16 cellular contexts compared by ENCODE assay signal in the genomic region with DNA sequence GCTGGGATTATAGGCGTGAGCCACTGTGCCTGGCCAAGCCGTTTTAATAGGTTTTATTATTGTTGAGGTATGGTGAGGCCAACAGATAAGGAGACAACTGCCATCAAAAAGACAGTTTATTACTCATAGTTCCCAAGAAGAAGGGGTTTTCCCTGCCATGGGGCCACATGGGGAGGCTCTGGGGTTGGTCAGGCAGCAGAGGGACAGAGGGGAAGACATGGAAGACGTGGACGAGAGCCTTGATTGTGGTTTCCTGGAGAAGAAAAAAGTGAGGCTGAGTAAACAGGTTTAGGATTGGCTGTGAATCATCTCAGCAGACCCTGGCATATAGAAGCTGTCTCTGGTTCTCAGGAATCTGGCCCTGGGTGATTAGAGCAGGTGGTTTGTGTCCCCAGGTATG.
"Had no signal": no experiment of that assay in that cellular context is flagged by ENCODE, and none has a peak within 500 bp of the region (broad histone marks: within the 10 kb centered on the region; RNA-seq: fewer than 3 reads in every experiment).

No MANE protein-coding gene starts in this region.

- H3K27ac ChIP-seq: ascending aorta, heart left ventricle, left ventricle myocardium inferior, neural progenitor cell, prostate gland, skin epidermis, thyroid gland had no signal

- H3K9me3 Mint-ChIP-seq: activated B cell treated with CpG ODN at 0.5 μM for 24 hours; activated naive CD4-positive, alpha-beta T cell treated with anti-CD3 and anti-CD28 coated beads, Interleukin-2, amount 10 ng/mL, durations not matched to agents 7 days and 5 days; naive B cell; neural progenitor cell had no signal

- DNase-seq: activated B cell treated with CpG ODN at 0.5 μM for 24 hours; activated CD4-positive, alpha-beta T cell treated with anti-CD3 and anti-CD28 coated beads, Interleukin-2, amount 50 U/mL, for 1 hour; activated naive CD4-positive, alpha-beta T cell treated with anti-CD3 and anti-CD28 coated beads, Interleukin-2, amount 10 ng/mL, durations not matched to agents 7 days and 5 days; cerebellar nuclear complex; effector CD8-positive, alpha-beta T cell; gastrocnemius medialis; heart left ventricle; kidney; left ventricle myocardium inferior; naive B cell; thyroid gland had no signal

- H3K27me3 Mint-ChIP-seq: activated B cell treated with CpG ODN at 0.5 μM for 24 hours; activated naive CD4-positive, alpha-beta T cell treated with anti-CD3 and anti-CD28 coated beads, Interleukin-2, amount 10 ng/mL, durations not matched to agents 7 days and 5 days; naive B cell had no signal

- H3K4me3 Mint-ChIP-seq: activated B cell treated with CpG ODN at 0.5 μM for 24 hours; activated naive CD4-positive, alpha-beta T cell treated with anti-CD3 and anti-CD28 coated beads, Interleukin-2, amount 10 ng/mL, durations not matched to agents 7 days and 5 days; neural progenitor cell had no signal

- H3K4me2 ChIP-seq: neural progenitor cell had no signal

- H3K4me3 ChIP-seq: ascending aorta, gastrocnemius medialis, heart left ventricle, left ventricle myocardium inferior, neural progenitor cell, prostate gland, skin epidermis, thyroid gland had no signal

- H3K9ac ChIP-seq: neural progenitor cell had no signal

- H2AFZ ChIP-seq: neural progenitor cell had no signal

- ATAC-seq: esophagus mucosa, gastrocnemius medialis had no signal

- H3K9me3 ChIP-seq: ascending aorta, gastrocnemius medialis, heart left ventricle, left ventricle myocardium inferior, prostate gland, thyroid gland had no signal

- H3K27me3 ChIP-seq: ascending aorta, gastrocnemius medialis, heart left ventricle, neural progenitor cell, thyroid gland had no signal

- H3K36me3 ChIP-seq: neural progenitor cell had no signal

- H3K4me1 ChIP-seq: ascending aorta, gastrocnemius medialis, heart left ventricle, left ventricle myocardium inferior, neural progenitor cell, prostate gland, thyroid gland had no signal

- H3K4me1 Mint-ChIP-seq: activated B cell treated with CpG ODN at 0.5 μM for 24 hours; activated naive CD4-positive, alpha-beta T cell treated with anti-CD3 and anti-CD28 coated beads, Interleukin-2, amount 10 ng/mL, durations not matched to agents 7 days and 5 days; naive B cell; neural progenitor cell had no signal

- H3K27ac Mint-ChIP-seq: activated B cell treated with CpG ODN at 0.5 μM for 24 hours; activated naive CD4-positive, alpha-beta T cell treated with anti-CD3 and anti-CD28 coated beads, Interleukin-2, amount 10 ng/mL, durations not matched to agents 7 days and 5 days; neural progenitor cell had no signal
